In genomic region chr6:139161169-139161568, GRCh38 we compare ENCODE assay signal across 8 cellular contexts. TPM values are rescaled to one million over a fixed set of nuclear protein-coding genes. Genes with fewer than 3 reads are reported as not detected.
DNase-seq lines count a peak whose midpoint lies in the region; ATAC-seq and TF ChIP-seq lines count a peak whose summit lies in the region.

No MANE protein-coding gene starts in this region.

- H3K36me3 Mint-ChIP-seq in activated B cell treated with CpG ODN at 0.5 μM for 24 hours (ENCODE audit: low read depth) (peaks cover 33% of the 10 kb centered on the region), progenitor cell of endocrine pancreas (ENCODE audit: insufficient read depth) (peaks cover 2% of the 10 kb centered on the region)

- POLR2A ChIA-PET in activated B cell treated with CpG ODN at 0.5 μM for 24 hours (lab: Charles Lee): interaction anchor here (0.6 to 1.9 kb wide), 7 partner anchors 15 to 214 kb away, joined by 3 to 15 read pairs (median 6); partner anchors contain the start of genes CITED2 and HECA

- H3K4me3 Mint-ChIP-seq in activated B cell treated with CpG ODN at 0.5 μM for 24 hours: peak overlapping the region; percentile 47
- H3K4me3 Mint-ChIP-seq in progenitor cell of endocrine pancreas (ENCODE audit: low read depth): no peak overlapping the region

- intact Hi-C loops in activated B cell treated with CpG ODN at 0.5 μM for 24 hours (cut with micrococcal nuclease): loop anchor here (1.0 to 2.0 kb wide), 2 partner anchors 14 to 25 kb away; no protein-coding TSS in a partner anchor

- no peaks in the 10 kb centered on the region for H3K27me3 Mint-ChIP-seq in activated B cell treated with CpG ODN at 0.5 μM for 24 hours
- no peaks in the 10 kb centered on the region for H3K27me3 Mint-ChIP-seq in progenitor cell of endocrine pancreas

- peak overlapping the region; percentile 94 for H3K27ac Mint-ChIP-seq in activated B cell treated with CpG ODN at 0.5 μM for 24 hours
- H3K27ac Mint-ChIP-seq in progenitor cell of endocrine pancreas: no peak overlapping the region

- ATAC-seq in HG02943 (IDR thresholded peaks at IDR 0.05; ENCODE audit: low read depth, unreplicated experiment) (peak; percentile 33), activated B cell treated with CpG ODN at 0.5 μM for 24 hours (ENCODE audit: low read depth) (peak; percentile 14), GM18505 (IDR thresholded peaks at IDR 0.05; ENCODE audit: unreplicated experiment) (no peak), HG03108 (IDR thresholded peaks at IDR 0.05; ENCODE audit: unreplicated experiment) (no peak)

- CTCF ChIA-PET in activated B cell treated with CpG ODN at 0.5 μM for 24 hours (lab: Charles Lee): interaction anchor here (0.6 to 1.9 kb wide), 3 partner anchors 11 to 204 kb away, joined by 3 to 5 read pairs (median 3); no protein-coding TSS in a partner anchor

- H3K4me1 Mint-ChIP-seq in activated B cell treated with CpG ODN at 0.5 μM for 24 hours (peaks cover 82% of the 10 kb centered on the region), progenitor cell of endocrine pancreas (ENCODE audit: low read depth) (peaks cover 21% of the 10 kb centered on the region)

- DNase-seq in DMS53 (lab: John Stamatoyannopoulos, UW): peak; percentile 89
- no peak for DNase-seq in activated B cell treated with CpG ODN at 0.5 μM for 24 hours
- peak; percentile 63 for DNase-seq in fibroblast of peridontal ligament (ENCODE audit: extremely low read depth)
- no peak for DNase-seq in NCI-H1105 (lab: John Stamatoyannopoulos, UW)
- DNase-seq in progenitor cell of endocrine pancreas (ENCODE audit: low spot score, unreplicated experiment): no peak

- TF ChIP-seq POLR2A in GM18505 (IDR thresholded peaks at IDR 0.05; ENCODE audit: borderline replicate concordance, extremely low read depth, insufficient read depth, insufficient read length): no peak

- no peaks in the 10 kb centered on the region for H3K9me3 Mint-ChIP-seq in activated B cell treated with CpG ODN at 0.5 μM for 24 hours
- H3K9me3 Mint-ChIP-seq in progenitor cell of endocrine pancreas (ENCODE audit: low read depth): no peaks in the 10 kb centered on the region

- no peak for TF ChIP-seq CTCF in activated B cell treated with CpG ODN at 0.5 μM for 24 hours (IDR thresholded peaks at IDR 0.05)
- no peak for TF ChIP-seq CTCF in progenitor cell of endocrine pancreas (IDR thresholded peaks at IDR 0.05; ENCODE audit: unreplicated experiment)

RNA-seq across cellular contexts. Expression of gene HECA, which starts 26.3 kb away (rescaled TPM):
- 34.9 and 38.3 TPM in 2 replicates for total RNA-seq in activated B cell treated with CpG ODN at 0.5 μM for 24 hours
- total RNA-seq in progenitor cell of endocrine pancreas: 10.9 TPM in 2 replicates

Comparison
In these comparisons a context has a peak if more than half of its experiments do, and no peak if none do; other contexts are left out.
1. DNase-seq: peak in DMS53 (single experiment) and fibroblast of peridontal ligament (single experiment); none in activated B cell treated with CpG ODN at 0.5 μM for 24 hours (single experiment), NCI-H1105 (single experiment) and progenitor cell of endocrine pancreas (single experiment).
2. ATAC-seq: peak in HG02943 (single experiment) and activated B cell treated with CpG ODN at 0.5 μM for 24 hours (single experiment); none in GM18505 (single experiment) and HG03108 (single experiment).